ENCODE assay signal across 11 cellular contexts in genomic region chr14:54267172-54267571, GRCh38.
DNase-seq lines count a peak whose midpoint lies in the region; ATAC-seq, FAIRE-seq and TF ChIP-seq lines count a peak whose summit lies in the region.
"Had no signal": no experiment of that assay in that cellular context is flagged by ENCODE, and none has a peak within 500 bp of the region (broad histone marks: within the 10 kb centered on the region; RNA-seq: fewer than 3 reads in every experiment).

No MANE protein-coding gene starts in this region.

- no peak overlapping the region for H3K27ac Mint-ChIP-seq in activated CD8-positive, alpha-beta memory T cell treated with anti-CD3 and anti-CD28 coated beads, Interleukin-2, amount 10 ng/mL, durations not matched to agents 7 days and 5 days
- H3K27ac Mint-ChIP-seq: T-cell had no signal

- no peaks in the 10 kb centered on the region for H3K27me3 ChIP-seq in foreskin keratinocyte

- no peak for FAIRE-seq in GM12891 (lab: Jason Lieb, UNC)
- FAIRE-seq: K562 had no signal

- no peaks in the 10 kb centered on the region for H3K9me3 Mint-ChIP-seq in activated CD8-positive, alpha-beta memory T cell treated with anti-CD3 and anti-CD28 coated beads, Interleukin-2, amount 10 ng/mL, durations not matched to agents 7 days and 5 days (ENCODE audit: low read depth)
- H3K9me3 Mint-ChIP-seq: T-cell had no signal

- H3K4me1 ChIP-seq in foreskin keratinocyte: no peaks in the 10 kb centered on the region

- no peak for TF ChIP-seq POLR2A in GM12891 (IDR thresholded peaks at IDR 0.05; ENCODE audit: low read depth, low read length)

- peaks cover 2% of the 10 kb centered on the region for H3K4me1 Mint-ChIP-seq in activated CD8-positive, alpha-beta memory T cell treated with anti-CD3 and anti-CD28 coated beads, Interleukin-2, amount 10 ng/mL, durations not matched to agents 7 days and 5 days
- H3K4me1 Mint-ChIP-seq: T-cell had no signal

- intact Hi-C loops in sciatic nerve (cut with DNase I): no loop called here

- TF ChIP-seq CTCF in foreskin keratinocyte (conservative IDR thresholded peaks at IDR 0.05): no peak

- peaks cover 6% of the 10 kb centered on the region for H3K27me3 Mint-ChIP-seq in activated CD8-positive, alpha-beta memory T cell treated with anti-CD3 and anti-CD28 coated beads, Interleukin-2, amount 10 ng/mL, durations not matched to agents 7 days and 5 days

- CTCF ChIA-PET in activated CD8-positive, alpha-beta memory T cell treated with anti-CD3 and anti-CD28 coated beads, Interleukin-2, amount 10 ng/mL, durations not matched to agents 7 days and 5 days (lab: Charles Lee): no interaction called here

- peak; percentile 88 for ATAC-seq in GM19351 (IDR thresholded peaks at IDR 0.05; ENCODE audit: unreplicated experiment)
- ATAC-seq in HG02885 (IDR thresholded peaks at IDR 0.05; ENCODE audit: poor library complexity, unreplicated experiment): peak; percentile 89
- no peak for ATAC-seq in foreskin keratinocyte
- no peak for ATAC-seq in sciatic nerve
- no peak for ATAC-seq in activated CD8-positive, alpha-beta memory T cell treated with anti-CD3 and anti-CD28 coated beads, Interleukin-2, amount 10 ng/mL, durations not matched to agents 7 days and 5 days
- ATAC-seq: K562, T-cell had no signal

- H3K27ac ChIP-seq in foreskin keratinocyte: no peak overlapping the region

- H3K4me3 Mint-ChIP-seq in activated CD8-positive, alpha-beta memory T cell treated with anti-CD3 and anti-CD28 coated beads, Interleukin-2, amount 10 ng/mL, durations not matched to agents 7 days and 5 days: no peak overlapping the region
- H3K4me3 Mint-ChIP-seq: T-cell had no signal

- DNase-seq in GM12891 (ENCODE audit: insufficient read length, low spot score) (no peak), NCI-H69 (lab: John Stamatoyannopoulos, UW) (peak; percentile 20), foreskin keratinocyte (no peak), sciatic nerve (ENCODE audit: low spot score) (no peak), medulla oblongata (ENCODE audit: extremely low spot score) (no peak)
- DNase-seq in activated CD8-positive, alpha-beta memory T cell treated with anti-CD3 and anti-CD28 coated beads, Interleukin-2, amount 10 ng/mL, durations not matched to agents 7 days and 5 days: no peak
- DNase-seq: activated T-cell treated with anti-CD3 and anti-CD28 coated beads for 4 hours, T-cell had no signal

- H3K36me3 Mint-ChIP-seq in activated CD8-positive, alpha-beta memory T cell treated with anti-CD3 and anti-CD28 coated beads, Interleukin-2, amount 10 ng/mL, durations not matched to agents 7 days and 5 days: peaks cover 1% of the 10 kb centered on the region
- H3K36me3 Mint-ChIP-seq: T-cell had no signal

TF ChIP-seq in GM12891, 5 proteins besides CTCF, POLR2A, EP300 and RAD21:
- TF ChIP-seq SPI1 (IDR thresholded peaks at IDR 0.05; ENCODE audit: low read depth, low read length) (peak; percentile 64), TAF1 (IDR thresholded peaks at IDR 0.05; ENCODE audit: low read depth, low read length) (no peak)

Comparison
In these comparisons a context has a peak if more than half of its experiments do, and no peak if none do; other contexts are left out.
1. ATAC-seq: peak in GM19351 (single experiment) and HG02885 (single experiment); none in foreskin keratinocyte (single experiment), sciatic nerve (single experiment) and activated CD8-positive, alpha-beta memory T cell treated with anti-CD3 and anti-CD28 coated beads, Interleukin-2, amount 10 ng/mL, durations not matched to agents 7 days and 5 days (single experiment).